Comparison of ENCODE assay signal across 22 cellular contexts in genomic region chr1:33272930-33273329, GRCh38. TPM values are rescaled to one million over a fixed set of nuclear protein-coding genes. Genes with fewer than 3 reads are reported as not detected.
DNase-seq lines count a peak whose midpoint lies in the region; ATAC-seq and TF ChIP-seq lines count a peak whose summit lies in the region.
"Had no signal": no experiment of that assay in that cellular context is flagged by ENCODE, and none has a peak within 500 bp of the region (broad histone marks: within the 10 kb centered on the region; RNA-seq: fewer than 3 reads in every experiment).

No MANE protein-coding gene starts in this region.

- peaks cover 41% of the 10 kb centered on the region for H3K36me3 Mint-ChIP-seq in CD8-positive, alpha-beta T cell
- no peaks in the 10 kb centered on the region for H3K36me3 Mint-ChIP-seq in activated naive CD8-positive, alpha-beta T cell treated with anti-CD3 and anti-CD28 coated beads, Interleukin-2, amount 50 U/mL, for 24 hours (ENCODE audit: low read depth)
- H3K36me3 Mint-ChIP-seq in natural killer cell: no peaks in the 10 kb centered on the region

- no peaks in the 10 kb centered on the region for H3K27me3 Mint-ChIP-seq in CD8-positive, alpha-beta T cell (ENCODE audit: low read depth)
- H3K27me3 Mint-ChIP-seq in activated naive CD8-positive, alpha-beta T cell treated with anti-CD3 and anti-CD28 coated beads, Interleukin-2, amount 50 U/mL, for 24 hours: no peaks in the 10 kb centered on the region
- H3K27me3 Mint-ChIP-seq in natural killer cell (ENCODE audit: low read depth in 2 of 2): no peaks in the 10 kb centered on the region

- intact Hi-C loops in CD8-positive, alpha-beta T cell (cut with DNase I, micrococcal nuclease): no loop called here
- intact Hi-C loops in natural killer cell (cut with micrococcal nuclease): no loop called here

- H3K9me3 Mint-ChIP-seq in CD8-positive, alpha-beta T cell: no peaks in the 10 kb centered on the region
- H3K9me3 Mint-ChIP-seq in activated naive CD8-positive, alpha-beta T cell treated with anti-CD3 and anti-CD28 coated beads, Interleukin-2, amount 50 U/mL, for 24 hours: no peaks in the 10 kb centered on the region
- H3K9me3 Mint-ChIP-seq in natural killer cell: no peaks in the 10 kb centered on the region

- peaks cover 35% of the 10 kb centered on the region for H3K4me1 Mint-ChIP-seq in CD8-positive, alpha-beta T cell (ENCODE audit: low read depth)
- H3K4me1 Mint-ChIP-seq in activated naive CD8-positive, alpha-beta T cell treated with anti-CD3 and anti-CD28 coated beads, Interleukin-2, amount 50 U/mL, for 24 hours: peaks cover 16% of the 10 kb centered on the region
- peaks cover 55 to 64% of the 10 kb centered on the region in 2 donors for H3K4me1 Mint-ChIP-seq in natural killer cell

- H3K4me3 Mint-ChIP-seq in CD8-positive, alpha-beta T cell: no peak overlapping the region
- no peak overlapping the region for H3K4me3 Mint-ChIP-seq in activated naive CD8-positive, alpha-beta T cell treated with anti-CD3 and anti-CD28 coated beads, Interleukin-2, amount 50 U/mL, for 24 hours
- H3K4me3 Mint-ChIP-seq in natural killer cell: peak overlapping the region; percentile 51

- DNase-seq in CD8-positive, alpha-beta T cell: no peak
- DNase-seq in activated naive CD8-positive, alpha-beta T cell treated with anti-CD3 and anti-CD28 coated beads, Interleukin-2, amount 50 U/mL, for 24 hours: no peak
- DNase-seq in natural killer cell (no peak), OCI-M2 (lab: John Stamatoyannopoulos, UW; ENCODE audit: unreplicated experiment) (no peak)
- DNase-seq: activated CD4-positive, alpha-beta T cell treated with anti-CD3 and anti-CD28 coated beads for 4 hours; activated T-cell treated with anti-CD3 and anti-CD28 coated beads, Interleukin-2, amount 50 U/mL, for 48 hours; amygdala; effector CD4-positive, alpha-beta T cell; left ventricle myocardium superior; NCI-H1105 treated with DMSO at 0.1 percent for 48 hours; NCI-H524; stimulated activated naive CD4-positive, alpha-beta T cell treated with Interleukin-2 at 50 U/mL for 16 hours had no signal

- H3K27ac ChIP-seq in BLaER1: no peak overlapping the region
- H3K27ac ChIP-seq in CD8-positive, alpha-beta T cell (ENCODE audit: low read depth, low read length): peak overlapping the region; percentile 6
- H3K27ac ChIP-seq: esophagus muscularis mucosa, gastroesophageal sphincter, parathyroid adenoma, right lobe of liver, thyroid gland had no signal

- H3K27me3 ChIP-seq in BLaER1: no peaks in the 10 kb centered on the region
- H3K27me3 ChIP-seq in CD8-positive, alpha-beta T cell (ENCODE audit: insufficient read depth, low read length): no peaks in the 10 kb centered on the region
- H3K27me3 ChIP-seq: esophagus muscularis mucosa, gastroesophageal sphincter, right lobe of liver, thyroid gland had no signal

- H3K27ac Mint-ChIP-seq in CD8-positive, alpha-beta T cell: peak overlapping the region; percentile 82
- peak overlapping the region; percentile 1 for H3K27ac Mint-ChIP-seq in activated naive CD8-positive, alpha-beta T cell treated with anti-CD3 and anti-CD28 coated beads, Interleukin-2, amount 50 U/mL, for 24 hours
- H3K27ac Mint-ChIP-seq in natural killer cell: peak overlapping the region; percentile 94 to 98

- no peak for ATAC-seq in CD8-positive, alpha-beta T cell
- no peak for ATAC-seq in activated naive CD8-positive, alpha-beta T cell treated with anti-CD3 and anti-CD28 coated beads, Interleukin-2, amount 50 U/mL, for 24 hours
- ATAC-seq in natural killer cell: peak; percentile 26 to 47 (median 29)
- ATAC-seq in HG03196 (IDR thresholded peaks at IDR 0.05; ENCODE audit: unreplicated experiment): no peak
- ATAC-seq in HG02798 (IDR thresholded peaks at IDR 0.05; ENCODE audit: poor library complexity, unreplicated experiment): no peak
- ATAC-seq in GM21423 (IDR thresholded peaks at IDR 0.05; ENCODE audit: unreplicated experiment): no peak
- ATAC-seq: gastroesophageal sphincter, left ventricle myocardium superior had no signal

- no peaks in the 10 kb centered on the region for H3K9me3 ChIP-seq in BLaER1
- no peaks in the 10 kb centered on the region for H3K9me3 ChIP-seq in CD8-positive, alpha-beta T cell (ENCODE audit: low read length)
- H3K9me3 ChIP-seq: esophagus muscularis mucosa, gastroesophageal sphincter, right lobe of liver, thyroid gland had no signal

- peaks cover 51% of the 10 kb centered on the region for H3K4me1 ChIP-seq in BLaER1
- H3K4me1 ChIP-seq in CD8-positive, alpha-beta T cell (ENCODE audit: insufficient read depth, low read length): peaks cover 25% of the 10 kb centered on the region
- H3K4me1 ChIP-seq: parathyroid adenoma, right lobe of liver had no signal

- peaks cover 98% of the 10 kb centered on the region for H3K36me3 ChIP-seq in BLaER1
- peaks cover 5% of the 10 kb centered on the region for H3K36me3 ChIP-seq in CD8-positive, alpha-beta T cell (ENCODE audit: insufficient read depth, low read length)

- H3K4me3 ChIP-seq in BLaER1: no peak overlapping the region
- no peak overlapping the region for H3K4me3 ChIP-seq in CD8-positive, alpha-beta T cell (ENCODE audit: low read depth, low read length)
- H3K4me3 ChIP-seq: esophagus muscularis mucosa, gastroesophageal sphincter, right lobe of liver, thyroid gland had no signal

- POLR2A ChIA-PET in CD8-positive, alpha-beta T cell (lab: Charles Lee): no interaction called here

- H3K9ac ChIP-seq in BLaER1: no peak overlapping the region; the same call in 1 of the 2 replicates
- H3K9ac ChIP-seq: parathyroid adenoma had no signal

- H3K4me2 ChIP-seq in BLaER1: peak overlapping the region; percentile 16; the same call in 1 of the 2 replicates

- no peak for TF ChIP-seq CTCF in CD8-positive, alpha-beta T cell (IDR thresholded peaks at IDR 0.05)
- no peak for TF ChIP-seq CTCF in natural killer cell (IDR thresholded peaks at IDR 0.05)

- CTCF ChIA-PET in CD8-positive, alpha-beta T cell (lab: Charles Lee): no interaction called here

- H4K20me1 ChIP-seq in BLaER1: peaks cover 97% of the 10 kb centered on the region

RNA-seq across cellular contexts. Expression of gene ZNF362, which starts 16.6 kb away (rescaled TPM):
- 10 to 100 TPM; 19.3 to 22.6 TPM for total RNA-seq in CD8-positive, alpha-beta T cell
- 10 to 100 TPM; 34.7 to 39.1 (median 38.3) TPM for total RNA-seq in natural killer cell

RNA-seq across cellular contexts. Expression of gene A3GALT2, which starts 48.0 kb away (rescaled TPM):
- not detected for total RNA-seq in CD8-positive, alpha-beta T cell
- not detected for total RNA-seq in natural killer cell
- total RNA-seq: Daoy, esophagus muscularis mucosa, left ventricle myocardium superior, right lobe of liver had no signal

Comparison
In these comparisons a context has a peak if more than half of its experiments do, and no peak if none do; other contexts are left out.
1. ATAC-seq: peak in natural killer cell (3 of 3); none in CD8-positive, alpha-beta T cell (single experiment), activated naive CD8-positive, alpha-beta T cell treated with anti-CD3 and anti-CD28 coated beads, Interleukin-2, amount 50 U/mL, for 24 hours (single experiment), HG03196 (single experiment), HG02798 (single experiment) and GM21423 (single experiment).
2. H3K27ac Mint-ChIP-seq: peak in every context shown above with its lines; median percentile 96 in natural killer cell; 82 in CD8-positive, alpha-beta T cell; 1 in activated naive CD8-positive, alpha-beta T cell treated with anti-CD3 and anti-CD28 coated beads, Interleukin-2, amount 50 U/mL, for 24 hours.